Comparison of ENCODE assay signal across 35 cellular contexts in genomic region chr17:79244665-79245064, GRCh38.
"Had no signal": no experiment of that assay in that cellular context is flagged by ENCODE, and none has a peak within 500 bp of the region (broad histone marks: within the 10 kb centered on the region; RNA-seq: fewer than 3 reads in every experiment).

No MANE protein-coding gene starts in this region.

- H3K36me3 ChIP-seq: MG63 had no signal

- H3K4me3 ChIP-seq: MG63 had no signal

- DNase-seq: Karpas-422, Kasumi-1, MG63, MM.1S, MV-4-11, NCI-H1048, NCI-H1092, NCI-H1092 treated with DMSO at 0.1 percent for 48 hours, NCI-H1105, NCI-H1105 treated with DMSO at 0.1 percent for 48 hours, NCI-H1417, NCI-H1417 treated with DMSO at 0.1 percent for 48 hours, NCI-H1436, NCI-H1436 treated with DMSO at 0.1 percent for 48 hours, NCI-H146, NCI-H1694, NCI-H1694 treated with DMSO at 0.1 percent for 48 hours, NCI-H187, NCI-H187 treated with DMSO at 0.1 percent for 48 hours, NCI-H1930, NCI-H2029, NCI-H2029 treated with DMSO at 0.1 percent for 48 hours, NCI-H2081, NCI-H2081 treated with DMSO at 0.1 percent for 48 hours, NCI-H2107, NCI-H2171, NCI-H2171 treated with DMSO at 0.1 percent for 48 hours, NCI-H2227 treated with DMSO at 0.1 percent for 48 hours, NCI-H226, NCI-H345, NCI-H446, NCI-H446 treated with DMSO at 0.1 percent for 48 hours, NCI-H510A, NCI-H510A treated with DMSO at 0.1 percent for 48 hours, NCI-H524 had no signal
